Comparison of ENCODE assay signal across 24 cellular contexts in the genomic region with DNA sequence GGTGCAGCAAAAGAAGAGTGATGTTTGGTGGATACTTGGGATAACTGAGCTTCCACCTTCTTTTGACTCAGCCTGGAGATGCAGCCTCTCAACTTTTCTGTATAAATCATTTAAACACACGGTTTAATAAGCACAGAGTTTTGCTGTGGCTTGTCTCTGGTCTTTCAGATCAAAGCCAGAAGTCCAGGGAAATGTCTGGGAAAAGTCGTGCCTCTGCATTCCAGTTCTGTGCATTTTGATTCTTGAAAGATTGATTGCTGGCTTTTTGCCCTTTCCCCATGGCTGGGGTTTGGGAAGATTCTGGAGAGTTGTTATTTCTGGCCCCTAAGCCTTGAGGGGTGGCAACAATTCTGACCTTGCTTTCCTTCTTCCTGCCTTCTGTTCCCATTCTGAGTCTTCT.
DNase-seq lines count a peak whose midpoint lies in the region; ATAC-seq and TF ChIP-seq lines count a peak whose summit lies in the region.
"Had no signal": no experiment of that assay in that cellular context is flagged by ENCODE, and none has a peak within 500 bp of the region (broad histone marks: within the 10 kb centered on the region; RNA-seq: fewer than 3 reads in every experiment).

No MANE protein-coding gene starts in this region.

- TF ChIP-seq CTCF in WTC11 (IDR thresholded peaks at IDR 0.05): no peak
- TF ChIP-seq CTCF in nephron progenitor cell (IDR thresholded peaks at IDR 0.05): no peak

- H3K27me3 Mint-ChIP-seq in WTC11 (ENCODE audit: low read depth) (no peaks in the 10 kb centered on the region), nephron progenitor cell (ENCODE audit: low read depth, poor library complexity) (no peaks in the 10 kb centered on the region), T-cell (peaks cover 7% of the 10 kb centered on the region in 2 donors)

- H3K27ac Mint-ChIP-seq in WTC11: peak overlapping the region; percentile 67; the same call in 1 of the 2 replicates
- peak overlapping the region; percentile 66 for H3K27ac Mint-ChIP-seq in nephron progenitor cell
- no peak overlapping the region for H3K27ac Mint-ChIP-seq in T-cell
- H3K27ac Mint-ChIP-seq: CD4-positive, alpha-beta memory T cell had no signal

- POLR2A ChIA-PET in WTC11 (lab: Charles Lee) (no interaction called here), T-cell (lab: Charles Lee) (no interaction called here)

- CTCF ChIA-PET in WTC11 (lab: Charles Lee): interaction anchor here (1.7 to 1.9 kb wide), 2 partner anchors 79 to 313 kb away, joined by 5 to 10 read pairs; no protein-coding TSS in a partner anchor
- CTCF ChIA-PET in T-cell (lab: Charles Lee): no interaction called here

- H3K4me3 Mint-ChIP-seq in WTC11 (no peak overlapping the region), nephron progenitor cell (no peak overlapping the region), T-cell (no peak overlapping the region)
- H3K4me3 Mint-ChIP-seq: CD4-positive, alpha-beta memory T cell had no signal

- no peak for ATAC-seq in WTC11
- no peak for ATAC-seq in T-cell (replicated peaks in 1 of 4)
- ATAC-seq: Panc1 had no signal

- DNase-seq in EH (ENCODE audit: low read depth): peak; percentile 20
- no peak for DNase-seq in WTC11 (ENCODE audit: low spot score)
- DNase-seq in fibroblast of peridontal ligament (ENCODE audit: extremely low read depth): peak; percentile 29
- DNase-seq in nephron progenitor cell: peak; percentile 20
- no peak for DNase-seq in T-cell
- no peak for DNase-seq in H7
- DNase-seq in ACHN: no peak
- DNase-seq: AML-193; C1 segment of cervical spinal cord; CD4-positive, alpha-beta memory T cell; COR-L47; DMS53; GM23248; NCI-H1092; NCI-H1417 treated with DMSO at 0.1 percent for 48 hours; NCI-H1694 treated with DMSO at 0.1 percent for 48 hours; NCI-H2081; NCI-H226; NCI-H510A; NCI-H69; SHP77 treated with DMSO at 0.1 percent for 48 hours had no signal

- H3K9me3 Mint-ChIP-seq in WTC11 (peaks cover under 1% of the 10 kb centered on the region), nephron progenitor cell (no peaks in the 10 kb centered on the region), T-cell (no peaks in the 10 kb centered on the region)

- H3K36me3 Mint-ChIP-seq in WTC11: 0 out of 2 replicates have a peak, but pooled peaks cover under 1% of the 10 kb centered on the region
- peaks cover 10% of the 10 kb centered on the region for H3K36me3 Mint-ChIP-seq in nephron progenitor cell (ENCODE audit: low read depth)
- H3K36me3 Mint-ChIP-seq in T-cell: no peaks in the 10 kb centered on the region
- H3K36me3 Mint-ChIP-seq: CD4-positive, alpha-beta memory T cell had no signal

- no peak overlapping the region for H3K4me3 ChIP-seq in H7 (ENCODE audit: insufficient read depth, low read depth, low read length)
- H3K4me3 ChIP-seq: GM23248, HAP-1, SK-N-MC had no signal

- in situ Hi-C loops in ACHN (cut with HindIII; ENCODE audit: low pct_ligation_motif_present, low pct_unique_long_range_greater_than_20kb, low sequenced_read_pairs): no loop called here

- H3K27me3 ChIP-seq in H7 (ENCODE audit: control insufficient read depth, insufficient read depth, low read length): no peaks in the 10 kb centered on the region

- no peaks in the 10 kb centered on the region for H3K36me3 ChIP-seq in H7 (replicated peaks; ENCODE audit: control insufficient read depth, insufficient read depth, low read length)
- H3K36me3 ChIP-seq: HAP-1 had no signal

- H3K4me1 Mint-ChIP-seq in WTC11 (peaks cover 40% of the 10 kb centered on the region), nephron progenitor cell (peaks cover 37% of the 10 kb centered on the region), T-cell (no peaks in the 10 kb centered on the region)
- H3K4me1 Mint-ChIP-seq: CD4-positive, alpha-beta memory T cell had no signal

TF ChIP-seq in WTC11, 78 proteins besides CTCF, POLR2A, EP300 and RAD21 (continues in another document):
- TF ChIP-seq FOXK1 (CRISPR knock-in tag; IDR thresholded peaks at IDR 0.05): no peak
- no peak for TF ChIP-seq SP1 (CRISPR knock-in tag; conservative IDR thresholded peaks at IDR 0.05)
- TF ChIP-seq, protein P1, sequence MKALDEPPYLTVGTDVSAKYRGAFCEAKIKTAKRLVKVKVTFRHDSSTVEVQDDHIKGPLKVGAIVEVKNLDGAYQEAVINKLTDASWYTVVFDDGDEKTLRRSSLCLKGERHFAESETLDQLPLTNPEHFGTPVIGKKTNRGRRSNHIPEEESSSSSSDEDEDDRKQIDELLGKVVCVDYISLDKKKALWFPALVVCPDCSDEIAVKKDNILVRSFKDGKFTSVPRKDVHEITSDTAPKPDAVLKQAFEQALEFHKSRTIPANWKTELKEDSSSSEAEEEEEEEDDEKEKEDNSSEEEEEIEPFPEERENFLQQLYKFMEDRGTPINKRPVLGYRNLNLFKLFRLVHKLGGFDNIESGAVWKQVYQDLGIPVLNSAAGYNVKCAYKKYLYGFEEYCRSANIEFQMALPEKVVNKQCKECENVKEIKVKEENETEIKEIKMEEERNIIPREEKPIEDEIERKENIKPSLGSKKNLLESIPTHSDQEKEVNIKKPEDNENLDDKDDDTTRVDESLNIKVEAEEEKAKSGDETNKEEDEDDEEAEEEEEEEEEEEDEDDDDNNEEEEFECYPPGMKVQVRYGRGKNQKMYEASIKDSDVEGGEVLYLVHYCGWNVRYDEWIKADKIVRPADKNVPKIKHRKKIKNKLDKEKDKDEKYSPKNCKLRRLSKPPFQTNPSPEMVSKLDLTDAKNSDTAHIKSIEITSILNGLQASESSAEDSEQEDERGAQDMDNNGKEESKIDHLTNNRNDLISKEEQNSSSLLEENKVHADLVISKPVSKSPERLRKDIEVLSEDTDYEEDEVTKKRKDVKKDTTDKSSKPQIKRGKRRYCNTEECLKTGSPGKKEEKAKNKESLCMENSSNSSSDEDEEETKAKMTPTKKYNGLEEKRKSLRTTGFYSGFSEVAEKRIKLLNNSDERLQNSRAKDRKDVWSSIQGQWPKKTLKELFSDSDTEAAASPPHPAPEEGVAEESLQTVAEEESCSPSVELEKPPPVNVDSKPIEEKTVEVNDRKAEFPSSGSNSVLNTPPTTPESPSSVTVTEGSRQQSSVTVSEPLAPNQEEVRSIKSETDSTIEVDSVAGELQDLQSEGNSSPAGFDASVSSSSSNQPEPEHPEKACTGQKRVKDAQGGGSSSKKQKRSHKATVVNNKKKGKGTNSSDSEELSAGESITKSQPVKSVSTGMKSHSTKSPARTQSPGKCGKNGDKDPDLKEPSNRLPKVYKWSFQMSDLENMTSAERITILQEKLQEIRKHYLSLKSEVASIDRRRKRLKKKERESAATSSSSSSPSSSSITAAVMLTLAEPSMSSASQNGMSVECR (CRISPR knock-in tag; IDR thresholded peaks at IDR 0.05; ENCODE audit: borderline replicate concordance): no peak
- TF ChIP-seq, protein P2, sequence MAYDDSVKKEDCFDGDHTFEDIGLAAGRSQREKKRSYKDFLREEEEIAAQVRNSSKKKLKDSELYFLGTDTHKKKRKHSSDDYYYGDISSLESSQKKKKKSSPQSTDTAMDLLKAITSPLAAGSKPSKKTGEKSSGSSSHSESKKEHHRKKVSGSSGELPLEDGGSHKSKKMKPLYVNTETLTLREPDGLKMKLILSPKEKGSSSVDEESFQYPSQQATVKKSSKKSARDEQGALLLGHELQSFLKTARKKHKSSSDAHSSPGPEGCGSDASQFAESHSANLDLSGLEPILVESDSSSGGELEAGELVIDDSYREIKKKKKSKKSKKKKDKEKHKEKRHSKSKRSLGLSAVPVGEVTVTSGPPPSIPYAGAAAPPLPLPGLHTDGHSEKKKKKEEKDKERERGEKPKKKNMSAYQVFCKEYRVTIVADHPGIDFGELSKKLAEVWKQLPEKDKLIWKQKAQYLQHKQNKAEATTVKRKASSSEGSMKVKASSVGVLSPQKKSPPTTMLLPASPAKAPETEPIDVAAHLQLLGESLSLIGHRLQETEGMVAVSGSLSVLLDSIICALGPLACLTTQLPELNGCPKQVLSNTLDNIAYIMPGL (CRISPR knock-in tag; IDR thresholded peaks at IDR 0.05): no peak
- no peak for TF ChIP-seq ZNF263 (CRISPR knock-in tag; IDR thresholded peaks at IDR 0.05; ENCODE audit: low read depth)
- TF ChIP-seq, protein P3, sequence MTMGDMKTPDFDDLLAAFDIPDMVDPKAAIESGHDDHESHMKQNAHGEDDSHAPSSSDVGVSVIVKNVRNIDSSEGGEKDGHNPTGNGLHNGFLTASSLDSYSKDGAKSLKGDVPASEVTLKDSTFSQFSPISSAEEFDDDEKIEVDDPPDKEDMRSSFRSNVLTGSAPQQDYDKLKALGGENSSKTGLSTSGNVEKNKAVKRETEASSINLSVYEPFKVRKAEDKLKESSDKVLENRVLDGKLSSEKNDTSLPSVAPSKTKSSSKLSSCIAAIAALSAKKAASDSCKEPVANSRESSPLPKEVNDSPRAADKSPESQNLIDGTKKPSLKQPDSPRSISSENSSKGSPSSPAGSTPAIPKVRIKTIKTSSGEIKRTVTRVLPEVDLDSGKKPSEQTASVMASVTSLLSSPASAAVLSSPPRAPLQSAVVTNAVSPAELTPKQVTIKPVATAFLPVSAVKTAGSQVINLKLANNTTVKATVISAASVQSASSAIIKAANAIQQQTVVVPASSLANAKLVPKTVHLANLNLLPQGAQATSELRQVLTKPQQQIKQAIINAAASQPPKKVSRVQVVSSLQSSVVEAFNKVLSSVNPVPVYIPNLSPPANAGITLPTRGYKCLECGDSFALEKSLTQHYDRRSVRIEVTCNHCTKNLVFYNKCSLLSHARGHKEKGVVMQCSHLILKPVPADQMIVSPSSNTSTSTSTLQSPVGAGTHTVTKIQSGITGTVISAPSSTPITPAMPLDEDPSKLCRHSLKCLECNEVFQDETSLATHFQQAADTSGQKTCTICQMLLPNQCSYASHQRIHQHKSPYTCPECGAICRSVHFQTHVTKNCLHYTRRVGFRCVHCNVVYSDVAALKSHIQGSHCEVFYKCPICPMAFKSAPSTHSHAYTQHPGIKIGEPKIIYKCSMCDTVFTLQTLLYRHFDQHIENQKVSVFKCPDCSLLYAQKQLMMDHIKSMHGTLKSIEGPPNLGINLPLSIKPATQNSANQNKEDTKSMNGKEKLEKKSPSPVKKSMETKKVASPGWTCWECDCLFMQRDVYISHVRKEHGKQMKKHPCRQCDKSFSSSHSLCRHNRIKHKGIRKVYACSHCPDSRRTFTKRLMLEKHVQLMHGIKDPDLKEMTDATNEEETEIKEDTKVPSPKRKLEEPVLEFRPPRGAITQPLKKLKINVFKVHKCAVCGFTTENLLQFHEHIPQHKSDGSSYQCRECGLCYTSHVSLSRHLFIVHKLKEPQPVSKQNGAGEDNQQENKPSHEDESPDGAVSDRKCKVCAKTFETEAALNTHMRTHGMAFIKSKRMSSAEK (CRISPR knock-in tag; IDR thresholded peaks at IDR 0.05; ENCODE audit: borderline replicate concordance): no peak
- no peak for TF ChIP-seq CREM (CRISPR knock-in tag; IDR thresholded peaks at IDR 0.05)

Comparison
In these comparisons a context has a peak if more than half of its experiments do, and no peak if none do; other contexts are left out.
1. DNase-seq: peak in EH (single experiment), fibroblast of peridontal ligament (single experiment) and nephron progenitor cell (single experiment); none in WTC11 (single experiment), T-cell (0 of 34), H7 (single experiment) and ACHN (single experiment).
2. H3K27ac Mint-ChIP-seq: peak in WTC11 (single experiment) and nephron progenitor cell (single experiment); none in T-cell (0 of 2).